In the genomic region with DNA sequence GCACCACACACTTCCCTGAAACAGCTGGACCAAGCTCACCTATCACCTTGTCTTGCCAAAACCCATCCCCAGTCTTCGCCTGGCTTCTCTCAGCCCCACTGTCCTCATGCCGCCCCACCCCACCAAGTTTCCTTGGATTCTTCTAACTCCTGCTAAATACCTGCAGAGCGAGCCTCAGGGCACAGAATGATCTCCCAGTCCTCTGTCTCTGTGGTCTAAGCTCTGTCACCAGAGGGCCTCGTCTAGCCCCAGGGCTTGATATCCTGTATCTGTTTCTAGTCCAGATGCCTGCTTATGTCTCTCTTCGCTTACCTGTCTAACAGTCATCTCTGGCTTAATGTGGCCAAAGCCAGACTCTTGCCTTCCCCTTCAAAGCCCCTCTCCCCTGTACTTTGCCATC, we compare ENCODE assay signal across 11 cellular contexts. TPM values are rescaled to one million over a fixed set of nuclear protein-coding genes. Genes with fewer than 3 reads are reported as not detected.
DNase-seq lines count a peak whose midpoint lies in the region; ATAC-seq and TF ChIP-seq lines count a peak whose summit lies in the region.
"Had no signal": no experiment of that assay in that cellular context is flagged by ENCODE, and none has a peak within 500 bp of the region (broad histone marks: within the 10 kb centered on the region; RNA-seq: fewer than 3 reads in every experiment).

No MANE protein-coding gene starts in this region.

- no peak for DNase-seq in activated naive CD4-positive, alpha-beta T cell treated with anti-CD3 and anti-CD28 coated beads, Interleukin-2, amount 50 U/mL, for 16 hours
- no peak for DNase-seq in activated CD8-positive, alpha-beta T cell treated with anti-CD3 and anti-CD28 coated beads for 36 hours
- no peak for DNase-seq in lower lobe of right lung
- DNase-seq in upper lobe of left lung: no peak
- no peak for DNase-seq in CD1c-positive myeloid dendritic cell (ENCODE audit: extremely low spot score)
- DNase-seq: BE2C, SHP77 treated with DMSO at 0.1 percent for 48 hours had no signal

- H3K4me3 ChIP-seq in lower lobe of right lung (peak overlapping the region; percentile 30), upper lobe of left lung (peak overlapping the region in 1 of 4 donors; percentile 5)
- H3K4me3 ChIP-seq: smooth muscle cell had no signal

- POLR2A ChIA-PET in activated CD8-positive, alpha-beta T cell treated with anti-CD3 and anti-CD28 coated beads for 36 hours (lab: Charles Lee): interaction anchor here (2.1 to 7.3 kb wide), 2 partner anchors 13 to 19 kb away, joined by 8 to 40 read pairs; a partner anchor contains a TSS

- WGBS in upper lobe of left lung, 2 donors: 64 to 76% methylated on average over 5 of the region's 5 CpGs

- H3K27me3 Mint-ChIP-seq in activated naive CD4-positive, alpha-beta T cell treated with anti-CD3 and anti-CD28 coated beads, Interleukin-2, amount 50 U/mL, for 24 hours: no peaks in the 10 kb centered on the region
- H3K27me3 Mint-ChIP-seq in activated CD8-positive, alpha-beta T cell treated with anti-CD3 and anti-CD28 coated beads for 36 hours: no peaks in the 10 kb centered on the region

- H3K4me1 ChIP-seq in lower lobe of right lung (peaks cover 83% of the 10 kb centered on the region), upper lobe of left lung (peaks cover 66 to 83% (median 73%) of the 10 kb centered on the region in 4 donors)
- H3K4me1 ChIP-seq: BE2C had no signal

- TF ChIP-seq POLR2A in upper lobe of left lung (IDR thresholded peaks at IDR 0.05): no peak
- TF ChIP-seq POLR2A in GM18505 (IDR thresholded peaks at IDR 0.05; ENCODE audit: borderline replicate concordance, extremely low read depth, insufficient read depth, insufficient read length): no peak

- no peaks in the 10 kb centered on the region for H3K9me3 Mint-ChIP-seq in activated naive CD4-positive, alpha-beta T cell treated with anti-CD3 and anti-CD28 coated beads, Interleukin-2, amount 50 U/mL, for 24 hours
- H3K9me3 Mint-ChIP-seq in activated CD8-positive, alpha-beta T cell treated with anti-CD3 and anti-CD28 coated beads for 36 hours: no peaks in the 10 kb centered on the region

- intact Hi-C loops in activated CD8-positive, alpha-beta T cell treated with anti-CD3 and anti-CD28 coated beads for 36 hours (cut with micrococcal nuclease): no loop called here
- intact Hi-C loops in lower lobe of right lung (cut with DNase I): no loop called here

- H3K27ac ChIP-seq in lower lobe of right lung (peak overlapping the region; percentile 51), upper lobe of left lung (peak overlapping the region; percentile 64 to 77 (median 72))

- TF ChIP-seq CTCF in activated CD8-positive, alpha-beta T cell treated with anti-CD3 and anti-CD28 coated beads for 36 hours (IDR thresholded peaks at IDR 0.05): no peak
- no peak for TF ChIP-seq CTCF in lower lobe of right lung (IDR thresholded peaks at IDR 0.05)
- TF ChIP-seq CTCF in upper lobe of left lung (IDR thresholded peaks at IDR 0.05): no peak

- peaks cover 84% of the 10 kb centered on the region for H3K4me1 Mint-ChIP-seq in activated naive CD4-positive, alpha-beta T cell treated with anti-CD3 and anti-CD28 coated beads, Interleukin-2, amount 50 U/mL, for 24 hours
- peaks cover 82% of the 10 kb centered on the region for H3K4me1 Mint-ChIP-seq in activated CD8-positive, alpha-beta T cell treated with anti-CD3 and anti-CD28 coated beads for 36 hours (ENCODE audit: low read depth)

- TF ChIP-seq EP300 in upper lobe of left lung (IDR thresholded peaks at IDR 0.05): no peak

- peak; percentile 48 for ATAC-seq in activated CD8-positive, alpha-beta T cell treated with anti-CD3 and anti-CD28 coated beads for 36 hours
- ATAC-seq in lower lobe of right lung (no peak), upper lobe of left lung (ENCODE audit: low FRiP score in 2 of 2) (no peak), GM21723 (IDR thresholded peaks at IDR 0.05; ENCODE audit: unreplicated experiment) (no peak), GM18505 (IDR thresholded peaks at IDR 0.05; ENCODE audit: unreplicated experiment) (no peak)

- peaks cover 15% of the 10 kb centered on the region for H3K36me3 ChIP-seq in lower lobe of right lung
- peaks cover 0 to 5% (median 0%) of the 10 kb centered on the region in 4 donors for H3K36me3 ChIP-seq in upper lobe of left lung
- H3K36me3 ChIP-seq: BE2C had no signal

- H3K9me3 ChIP-seq in lower lobe of right lung (no peaks in the 10 kb centered on the region), upper lobe of left lung (no peaks in the 10 kb centered on the region)
- H3K9me3 ChIP-seq: BE2C had no signal

- H3K4me3 Mint-ChIP-seq in activated naive CD4-positive, alpha-beta T cell treated with anti-CD3 and anti-CD28 coated beads, Interleukin-2, amount 50 U/mL, for 24 hours: no peak overlapping the region
- H3K4me3 Mint-ChIP-seq in activated CD8-positive, alpha-beta T cell treated with anti-CD3 and anti-CD28 coated beads for 36 hours: no peak overlapping the region

- no peaks in the 10 kb centered on the region for H3K27me3 ChIP-seq in lower lobe of right lung (ENCODE audit: low read depth)
- H3K27me3 ChIP-seq in upper lobe of left lung: no peaks in the 10 kb centered on the region
- H3K27me3 ChIP-seq: BE2C had no signal

- CTCF ChIA-PET in activated CD8-positive, alpha-beta T cell treated with anti-CD3 and anti-CD28 coated beads for 36 hours (lab: Charles Lee): interaction anchor here (1.5 kb wide), 1 partner anchor 10 kb away, joined by 4 read pairs; no protein-coding TSS in a partner anchor

- H3K27ac Mint-ChIP-seq in activated naive CD4-positive, alpha-beta T cell treated with anti-CD3 and anti-CD28 coated beads, Interleukin-2, amount 50 U/mL, for 24 hours: peak overlapping the region; percentile 83
- peak overlapping the region; percentile 61 for H3K27ac Mint-ChIP-seq in activated CD8-positive, alpha-beta T cell treated with anti-CD3 and anti-CD28 coated beads for 36 hours

- peaks cover 13% of the 10 kb centered on the region for H3K36me3 Mint-ChIP-seq in activated naive CD4-positive, alpha-beta T cell treated with anti-CD3 and anti-CD28 coated beads, Interleukin-2, amount 50 U/mL, for 24 hours
- H3K36me3 Mint-ChIP-seq in activated CD8-positive, alpha-beta T cell treated with anti-CD3 and anti-CD28 coated beads for 36 hours (ENCODE audit: low read depth): peaks cover 51% of the 10 kb centered on the region

RNA-seq across cellular contexts. Expression of a gene that starts 9.7 kb away (rescaled TPM):
- 10 to 100 TPM; 51.2 to 51.6 TPM for total RNA-seq in activated CD8-positive, alpha-beta T cell treated with anti-CD3 and anti-CD28 coated beads for 36 hours
- total RNA-seq in lower lobe of right lung (42.9 TPM), upper lobe of left lung (10 to 100 TPM; 42.3 to 93.2 (median 69.8) TPM)

RNA-seq across cellular contexts. Expression of a gene that starts 12.7 kb away (rescaled TPM):
- 10 to 100 TPM; 58.9 to 63.7 TPM for total RNA-seq in activated CD8-positive, alpha-beta T cell treated with anti-CD3 and anti-CD28 coated beads for 36 hours
- total RNA-seq in lower lobe of right lung (97.0 TPM), upper lobe of left lung (100 to 1,000 TPM in 5 of 6 donors, 10 to 100 TPM in 1; 94.7 to 436 (median 163) TPM)
